Comparison of ENCODE assay signal across 13 cellular contexts in genomic region chr9:112439171-112439570, GRCh38.
"Had no signal": no experiment of that assay in that cellular context is flagged by ENCODE, and none has a peak within 500 bp of the region (broad histone marks: within the 10 kb centered on the region; RNA-seq: fewer than 3 reads in every experiment).

No MANE protein-coding gene starts in this region.

- H3K27ac ChIP-seq: adrenal gland, heart left ventricle, right atrium auricular region, skin epidermis, thyroid gland had no signal

- DNase-seq: activated CD4-positive, alpha-beta T cell treated with anti-CD3 and anti-CD28 coated beads for 48 hours; activated naive CD4-positive, alpha-beta T cell treated with anti-CD3 and anti-CD28 coated beads, Interleukin-2, amount 50 U/mL, for 16 hours; adrenal gland; foreskin melanocyte; heart left ventricle; mammary epithelial cell; natural killer cell; thyroid gland had no signal

- H3K9me3 Mint-ChIP-seq: activated T-helper 2 cell treated with anti-CD3 and anti-CD28 coated beads, Interferon-gamma antibody, Interleukin-2, Interleukin-4, amounts not matched to agents 10 μg/mL and 5 μg/mL and 100 μg/mL, durations not matched to agents 14 hours and 24 hours and 36 hours; natural killer cell; WTC11 had no signal

- H3K4me1 Mint-ChIP-seq: natural killer cell, WTC11 had no signal

- H3K4me3 Mint-ChIP-seq: natural killer cell, WTC11 had no signal

- ATAC-seq: heart left ventricle, left lobe of liver, natural killer cell, WTC11 had no signal

- H3K27ac Mint-ChIP-seq: activated T-helper 2 cell treated with anti-CD3 and anti-CD28 coated beads, Interferon-gamma antibody, Interleukin-2, Interleukin-4, amounts not matched to agents 10 μg/mL and 5 μg/mL and 100 μg/mL, durations not matched to agents 14 hours and 24 hours and 36 hours; natural killer cell; WTC11 had no signal

- H3K36me3 Mint-ChIP-seq: natural killer cell, WTC11 had no signal
